14 cellular contexts compared by ENCODE assay signal in genomic region chr6:48111575-48111974, GRCh38. TPM values are rescaled to one million over a fixed set of nuclear protein-coding genes. Genes with fewer than 3 reads are reported as not detected.
DNase-seq lines count a peak whose midpoint lies in the region; ATAC-seq, FAIRE-seq and TF ChIP-seq lines count a peak whose summit lies in the region.
"Had no signal": no experiment of that assay in that cellular context is flagged by ENCODE, and none has a peak within 500 bp of the region (broad histone marks: within the 10 kb centered on the region; RNA-seq: fewer than 3 reads in every experiment).

No MANE protein-coding gene starts in this region.

- H3K9me2 ChIP-seq in OCI-LY7 (ENCODE audit: insufficient read depth, low read length), result no peaks in the 10 kb centered on the region

- POLR2A ChIA-PET in OCI-LY7 (lab: Charles Lee), result no interaction called here

- H3K27ac ChIP-seq in smooth muscle cell (ENCODE audit: low read depth) (peak overlapping the region; percentile 90), OCI-LY7 (ENCODE audit: low read depth, low read length, poor library complexity, severe bottlenecking) (no peak overlapping the region)
- H3K27ac ChIP-seq: ascending aorta, KMS-11, stomach had no signal

- 56% methylated on average over 1 of the region's 1 CpG for WGBS in smooth muscle cell (ENCODE audit: low lambda C conversion rate)

- peak overlapping the region; percentile 100 for H3K4me3 Mint-ChIP-seq in endothelial cell (ENCODE audit: unreplicated experiment)

- BruUV-seq in OCI-LY7 (replicated peaks; lab: Mats Ljungman, UMichigan), result no TSS peak

- peak overlapping the region; percentile 95 for H3K9ac ChIP-seq in smooth muscle cell (ENCODE audit: low read depth)
- H3K9ac ChIP-seq: KMS-11 had no signal

- TF ChIP-seq CTCF in endothelial cell (IDR thresholded peaks at IDR 0.05; ENCODE audit: unreplicated experiment) (no peak), smooth muscle cell (IDR thresholded peaks at IDR 0.05; ENCODE audit: borderline replicate concordance, insufficient read depth, poor library complexity, severe bottlenecking) (no peak), OCI-LY7 (conservative IDR thresholded peaks at IDR 0.05; ENCODE audit: low read length) (no peak)

- no peaks in the 10 kb centered on the region for H3F3A ChIP-seq in smooth muscle cell (ENCODE audit: low read depth)

- peak overlapping the region; percentile 100 for H3K27ac Mint-ChIP-seq in endothelial cell (ENCODE audit: unreplicated experiment)

- H2AFZ ChIP-seq in smooth muscle cell (ENCODE audit: low read depth), result peak overlapping the region; percentile 21
- no peak overlapping the region for H2AFZ ChIP-seq in OCI-LY7 (ENCODE audit: low read length)

- DNase-seq in NCI-H345 (lab: John Stamatoyannopoulos, UW) (peak; percentile 43), endothelial cell (ENCODE audit: low spot score) (peak; percentile 36), smooth muscle cell (lab: John Stamatoyannopoulos, UW; ENCODE audit: unreplicated experiment) (no peak), OCI-LY7 (ENCODE audit: low spot score) (no peak), GM19239 (ENCODE audit: insufficient read length, low spot score) (no peak)
- no peak for DNase-seq in activated effector memory CD4-positive, alpha-beta T cell treated with anti-CD3 and anti-CD28 coated beads, Interleukin-2, amount 50 U/mL, for 16 hours
- DNase-seq: activated T-cell treated with anti-CD3 and anti-CD28 coated beads for 4 hours, retina, SIG-M5, stomach had no signal

- H3K79me2 ChIP-seq in smooth muscle cell (ENCODE audit: low read depth) (peaks cover 22% of the 10 kb centered on the region), OCI-LY7 (ENCODE audit: insufficient read depth, low read depth, low read length) (no peaks in the 10 kb centered on the region)

- peaks cover 42% of the 10 kb centered on the region for H3K4me1 Mint-ChIP-seq in endothelial cell (ENCODE audit: unreplicated experiment)

- H3K36me3 ChIP-seq in smooth muscle cell (ENCODE audit: low read depth) (no peaks in the 10 kb centered on the region), OCI-LY7 (ENCODE audit: insufficient read depth, low read length) (no peaks in the 10 kb centered on the region)
- H3K36me3 ChIP-seq: ascending aorta, stomach had no signal

- no peaks in the 10 kb centered on the region for H3K27me3 ChIP-seq in smooth muscle cell (ENCODE audit: low read depth)
- H3K27me3 ChIP-seq: ascending aorta, stomach had no signal

- intact Hi-C loops in OCI-LY7 (cut with micrococcal nuclease; ENCODE audit: unreplicated experiment), result no loop called here

- CTCF ChIA-PET in OCI-LY7 (lab: Charles Lee; ENCODE audit: unreplicated experiment), result no interaction called here

- peaks cover 3% of the 10 kb centered on the region for H4K20me1 ChIP-seq in smooth muscle cell (ENCODE audit: low read depth)
- H4K20me1 ChIP-seq in OCI-LY7 (ENCODE audit: insufficient read depth, low read length), result no peaks in the 10 kb centered on the region

- H3K9me3 ChIP-seq in smooth muscle cell (replicated peaks; ENCODE audit: low read depth) (no peaks in the 10 kb centered on the region), OCI-LY7 (ENCODE audit: low read length) (no peaks in the 10 kb centered on the region)
- H3K9me3 ChIP-seq: ascending aorta, stomach had no signal

- H3K9me3 Mint-ChIP-seq in endothelial cell (ENCODE audit: unreplicated experiment), result no peaks in the 10 kb centered on the region

- H3K4me1 ChIP-seq in smooth muscle cell (ENCODE audit: low read depth), result peaks cover 20% of the 10 kb centered on the region
- no peaks in the 10 kb centered on the region for H3K4me1 ChIP-seq in OCI-LY7 (ENCODE audit: insufficient read depth, low read length, poor library complexity, severe bottlenecking)
- H3K4me1 ChIP-seq: ascending aorta, stomach had no signal

- peaks cover 21% of the 10 kb centered on the region for H3K36me3 Mint-ChIP-seq in endothelial cell (ENCODE audit: low read depth, unreplicated experiment)

- H3K4me2 ChIP-seq in smooth muscle cell (peak overlapping the region; percentile 84), OCI-LY7 (ENCODE audit: low read length) (no peak overlapping the region)
- H3K4me2 ChIP-seq: KMS-11 had no signal

- FAIRE-seq in GM19239 (lab: Jason Lieb, UNC), result no peak

- H3K27me3 Mint-ChIP-seq in endothelial cell (ENCODE audit: unreplicated experiment), result peaks cover 14% of the 10 kb centered on the region

- ATAC-seq in HG02588 (IDR thresholded peaks at IDR 0.05; ENCODE audit: unreplicated experiment), result peak; percentile 50

- H3K4me3 ChIP-seq in smooth muscle cell (no peak overlapping the region), OCI-LY7 (ENCODE audit: low read depth, low read length, poor library complexity, severe bottlenecking) (no peak overlapping the region)
- H3K4me3 ChIP-seq: stomach had no signal

RNA-seq across cellular contexts. Expression of gene PTCHD4, which starts 0.6 kb away (rescaled TPM):
- total RNA-seq in endothelial cell (ENCODE audit: unreplicated experiment) (28.5 TPM), smooth muscle cell (11.6 and 13.6 TPM in 2 replicates), OCI-LY7 (2022) (not detected in 2 replicates)
- polyA plus RNA-seq in smooth muscle cell, result 5.7 TPM in 2 replicates
- total RNA-seq in OCI-LY7 (2014; rRNA removed; shearing (Covaris generic)), result not detected in 2 replicates
- total RNA-seq: mucosa of gallbladder had no signal

Comparison
In these comparisons a context has a peak if more than half of its experiments do, and no peak if none do; other contexts are left out.
1. DNase-seq: peak in NCI-H345 (single experiment) and endothelial cell (single experiment); none in smooth muscle cell (single experiment), OCI-LY7 (single experiment), activated effector memory CD4-positive, alpha-beta T cell treated with anti-CD3 and anti-CD28 coated beads, Interleukin-2, amount 50 U/mL, for 16 hours (single experiment) and GM19239 (single experiment).
2. RNA of gene PTCHD4, which starts 0.6 kb away (total RNA-seq): 28.5 TPM in endothelial cell (single experiment) and 11.6 to 13.6 TPM in smooth muscle cell; not detected in OCI-LY7; every median in the first group is over 10 times any median in the second.